10 cellular contexts compared by ENCODE assay signal in the genomic region with DNA sequence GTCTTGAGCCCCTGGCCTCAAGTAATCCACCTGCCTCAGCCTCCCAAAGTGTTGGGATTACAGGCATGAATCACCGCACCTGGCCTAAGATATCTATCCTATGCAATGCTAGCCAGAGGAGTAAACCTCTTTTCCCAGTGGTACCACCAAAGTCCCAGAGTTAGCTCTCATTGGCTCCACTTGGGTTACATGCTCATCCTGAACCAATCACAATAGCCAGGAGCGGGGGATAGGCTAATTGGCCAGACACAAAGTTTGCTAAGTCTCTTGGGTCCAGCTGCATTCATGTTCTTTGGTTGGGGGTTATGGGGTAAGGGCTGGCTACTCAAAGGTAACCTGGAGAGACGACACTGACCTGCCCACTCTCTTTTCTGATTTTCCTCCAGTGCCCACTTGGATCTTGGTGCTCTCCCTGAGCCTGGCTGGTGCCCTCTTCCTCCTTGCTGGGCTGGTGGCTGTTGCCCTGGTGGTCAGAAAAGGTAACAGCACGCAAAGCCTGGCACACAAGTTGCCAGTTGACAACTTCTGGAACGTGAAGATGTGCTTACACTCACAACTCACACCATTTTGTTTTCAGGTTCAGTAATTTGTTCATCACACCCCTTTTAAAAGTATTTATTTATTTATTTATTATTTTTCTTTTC. TPM values are rescaled to one million over a fixed set of nuclear protein-coding genes. Genes with fewer than 3 reads are reported as not detected.
A peak's percentile ranks its signal among the peaks of the same experiment; 100 is the strongest.
DNase-seq lines count a peak whose midpoint lies in the region; ATAC-seq and TF ChIP-seq lines count a peak whose summit lies in the region.
"Had no signal": no experiment of that assay in that cellular context is flagged by ENCODE, and none has a peak within 500 bp of the region (broad histone marks: within the 10 kb centered on the region; RNA-seq: fewer than 3 reads in every experiment).

No MANE protein-coding gene starts in this region.

- no peaks in the 10 kb centered on the region for H3K9me2 ChIP-seq in OCI-LY7 (ENCODE audit: insufficient read depth, low read length)

- intact Hi-C loops in MCF 10A (cut with micrococcal nuclease): no loop called here
- intact Hi-C loops in breast epithelium (cut with DNase I; ENCODE audit: low total_unique reads): no loop called here
- intact Hi-C loops in OCI-LY7 (cut with micrococcal nuclease; ENCODE audit: unreplicated experiment): no loop called here
- intact Hi-C loops in esophagus squamous epithelium (cut with DNase I): no loop called here
- intact Hi-C loops in stomach (cut with DNase I; ENCODE audit: low total_unique reads): no loop called here

- TF ChIP-seq POLR2A in breast epithelium (IDR thresholded peaks at IDR 0.05) (no peak), esophagus squamous epithelium (IDR thresholded peaks at IDR 0.05) (no peak), stomach (IDR thresholded peaks at IDR 0.05) (no peak)

- no peaks in the 10 kb centered on the region for H3K27me3 ChIP-seq in breast epithelium
- H3K27me3 ChIP-seq in esophagus squamous epithelium: no peaks in the 10 kb centered on the region
- H3K27me3 ChIP-seq in thoracic aorta (replicated peaks; ENCODE audit: insufficient read depth): no peaks in the 10 kb centered on the region
- no peaks in the 10 kb centered on the region for H3K27me3 ChIP-seq in stomach

- H2AFZ ChIP-seq in OCI-LY7 (ENCODE audit: low read length): no peak overlapping the region

- no peaks in the 10 kb centered on the region for H3K4me1 Mint-ChIP-seq in MCF 10A (ENCODE audit: insufficient read depth, unreplicated experiment)

- ATAC-seq in thoracic aorta (ENCODE audit: insufficient number of reproducible peaks, low FRiP score, low read depth): no peak
- no peak for ATAC-seq in HG03045 (IDR thresholded peaks at IDR 0.05; ENCODE audit: unreplicated experiment)

- H3K4me1 ChIP-seq in breast epithelium (no peaks in the 10 kb centered on the region), OCI-LY7 (ENCODE audit: insufficient read depth, low read length, poor library complexity, severe bottlenecking) (peaks cover 5% of the 10 kb centered on the region), esophagus squamous epithelium (no peaks in the 10 kb centered on the region), thoracic aorta (ENCODE audit: control insufficient read depth in 1 of 2, low read depth in 2 of 2) (no peaks in the 10 kb centered on the region), stomach (no peaks in the 10 kb centered on the region)

- TF ChIP-seq CTCF in MCF 10A (IDR thresholded peaks at IDR 0.05; ENCODE audit: unreplicated experiment) (peak; percentile 27), breast epithelium (IDR thresholded peaks at IDR 0.05) (peak in 1 of 3 donors; percentile 24), OCI-LY7 (conservative IDR thresholded peaks at IDR 0.05; ENCODE audit: low read length) (peak; percentile 76), esophagus squamous epithelium (IDR thresholded peaks at IDR 0.05) (peak in 5 of 6 experiments; percentile 22 to 57 (median 41)), thoracic aorta (IDR thresholded peaks at IDR 0.05) (peak; percentile 42), stomach (IDR thresholded peaks at IDR 0.05) (peak in 2 of 7 experiments; percentile 51 to 56)

- POLR2A ChIA-PET in MCF 10A (lab: Yijun Ruan, JAX): interaction anchor here (1.2 to 2.5 kb wide), 2 partner anchors 20 kb away, joined by 4 to 9 read pairs; a partner anchor contains a TSS
- POLR2A ChIA-PET in OCI-LY7 (lab: Charles Lee): interaction anchor here (0.6 kb wide), 1 partner anchor 71 kb away, joined by 6 read pairs; no protein-coding TSS in a partner anchor

- no peak overlapping the region for H3K4me2 ChIP-seq in OCI-LY7 (ENCODE audit: low read length)

- BruUV-seq in MCF 10A (replicated peaks; lab: Mats Ljungman, UMichigan): no TSS peak
- BruUV-seq in OCI-LY7 (replicated peaks; lab: Mats Ljungman, UMichigan): no TSS peak

- H3K27ac ChIP-seq in breast epithelium: no peak overlapping the region
- H3K27ac ChIP-seq in OCI-LY7 (ENCODE audit: low read depth, low read length, poor library complexity, severe bottlenecking): no peak overlapping the region
- no peak overlapping the region for H3K27ac ChIP-seq in esophagus squamous epithelium
- H3K27ac ChIP-seq in thoracic aorta: no peak overlapping the region
- no peak overlapping the region for H3K27ac ChIP-seq in stomach
- H3K27ac ChIP-seq: skin epidermis had no signal

- H3K4me3 Mint-ChIP-seq in MCF 10A (ENCODE audit: unreplicated experiment): no peak overlapping the region
- H3K4me3 Mint-ChIP-seq: central memory CD8-positive, alpha-beta T cell had no signal

- 64 to 71% methylated on average over 4 to 5 of the region's 5 CpGs for WGBS in esophagus squamous epithelium, 2 donors
- WGBS in stomach, 5 donors: 63 to 80% (median 72%) methylated on average over 5 of the region's 5 CpGs

- H3K27me3 Mint-ChIP-seq in MCF 10A (ENCODE audit: insufficient read depth, unreplicated experiment): no peaks in the 10 kb centered on the region
- H3K27me3 Mint-ChIP-seq: central memory CD8-positive, alpha-beta T cell had no signal

- no peaks in the 10 kb centered on the region for H3K36me3 ChIP-seq in breast epithelium
- no peaks in the 10 kb centered on the region for H3K36me3 ChIP-seq in OCI-LY7 (ENCODE audit: insufficient read depth, low read length)
- no peaks in the 10 kb centered on the region for H3K36me3 ChIP-seq in esophagus squamous epithelium
- H3K36me3 ChIP-seq in thoracic aorta: no peaks in the 10 kb centered on the region
- no peaks in the 10 kb centered on the region for H3K36me3 ChIP-seq in stomach

- no peaks in the 10 kb centered on the region for H3K9me3 Mint-ChIP-seq in MCF 10A (ENCODE audit: unreplicated experiment)
- H3K9me3 Mint-ChIP-seq: central memory CD8-positive, alpha-beta T cell had no signal

- DNase-seq in MCF 10A (ENCODE audit: unreplicated experiment) (peak; percentile 38), breast epithelium (ENCODE audit: low spot score in 2 of 2) (no peak), OCI-LY7 (ENCODE audit: low spot score) (peak; percentile 58), esophagus squamous epithelium (lab: John Stamatoyannopoulos, UW) (no peak), thoracic aorta (ENCODE audit: low spot score) (no peak), stomach (no peak), NCI-H187 treated with DMSO at 0.1 percent for 48 hours (lab: John Stamatoyannopoulos, UW) (no peak)

- no peaks in the 10 kb centered on the region for H3K36me3 Mint-ChIP-seq in MCF 10A (ENCODE audit: insufficient read depth, unreplicated experiment)

- no peak overlapping the region for H3K27ac Mint-ChIP-seq in MCF 10A (ENCODE audit: low read depth, unreplicated experiment)

- H4K20me1 ChIP-seq in OCI-LY7 (ENCODE audit: insufficient read depth, low read length): no peaks in the 10 kb centered on the region

- H3K9me3 ChIP-seq in breast epithelium (no peaks in the 10 kb centered on the region), OCI-LY7 (ENCODE audit: low read length) (no peaks in the 10 kb centered on the region), esophagus squamous epithelium (no peaks in the 10 kb centered on the region), thoracic aorta (no peaks in the 10 kb centered on the region), stomach (no peaks in the 10 kb centered on the region)

- TF ChIP-seq EP300 in stomach (IDR thresholded peaks at IDR 0.05): no peak

- H3K4me3 ChIP-seq in breast epithelium (no peak overlapping the region), OCI-LY7 (ENCODE audit: low read depth, low read length, poor library complexity, severe bottlenecking) (no peak overlapping the region), esophagus squamous epithelium (no peak overlapping the region), thoracic aorta (no peak overlapping the region), stomach (no peak overlapping the region)
- H3K4me3 ChIP-seq: skin epidermis had no signal

- CTCF ChIA-PET in MCF 10A (lab: Yijun Ruan, JAX) (interaction anchor here (0.6 to 6.3 kb wide), 2 partner anchors 9 to 13 kb away, joined by 3 to 68 read pairs; no protein-coding TSS in a partner anchor), OCI-LY7 (lab: Charles Lee; ENCODE audit: unreplicated experiment) (no interaction called here)

- H3K79me2 ChIP-seq in OCI-LY7 (ENCODE audit: insufficient read depth, low read depth, low read length): no peaks in the 10 kb centered on the region

RNA-seq across cellular contexts. Expression of a gene that starts 7.8 kb away (rescaled TPM):
- total RNA-seq in MCF 10A (2022) (0.30 and 0.49 TPM in 2 replicates), breast epithelium (1 to 10 TPM; 1.3 to 2.7 (median 2.0) TPM), OCI-LY7 (2022) (4.9 and 7.5 TPM in 2 replicates), esophagus squamous epithelium (1 to 10 TPM in 1 of 4 donors, under 1 TPM in 1, not detected in 2; 0.38 to 1.3 TPM), thoracic aorta (1 to 10 TPM; 2.4 to 3.5 TPM), stomach (1 to 10 TPM in 2 of 5 donors, not detected in 3; 1.8 to 2.2 TPM)
- 4.2 and 5.2 TPM in 2 replicates for total RNA-seq in OCI-LY7 (2014; rRNA removed; shearing (Covaris generic))
- 1 to 10 TPM in 1 of 3 donors, under 1 TPM in 2; 0.92 to 1.2 (median 1.00) TPM for polyA plus RNA-seq in stomach

RNA-seq across cellular contexts. Expression of a gene that starts 15.4 kb away (rescaled TPM):
- total RNA-seq in MCF 10A (2022) (49.5 and 51.7 TPM in 2 replicates), breast epithelium (10 to 100 TPM; 11.6 to 17.3 (median 17.0) TPM), OCI-LY7 (2022) (107 and 108 TPM in 2 replicates), esophagus squamous epithelium (10 to 100 TPM; 21.4 to 35.4 (median 28.5) TPM), thoracic aorta (10 to 100 TPM; 18.5 to 21.2 TPM), stomach (10 to 100 TPM in 4 of 5 donors, 1 to 10 TPM in 1; 5.2 to 21.0 (median 15.6) TPM)
- 35.1 and 41.2 TPM in 2 replicates for total RNA-seq in OCI-LY7 (2014; rRNA removed; shearing (Covaris generic))
- polyA plus RNA-seq in stomach: 10 to 100 TPM; 15.1 to 19.2 (median 18.2) TPM

RNA-seq across cellular contexts. Expression of a gene that starts 20.0 kb away (rescaled TPM):
- total RNA-seq in MCF 10A (2022) (16.5 and 23.2 TPM in 2 replicates), breast epithelium (10 to 100 TPM; 27.2 to 51.2 (median 42.4) TPM), OCI-LY7 (2022) (13.2 and 13.7 TPM in 2 replicates), esophagus squamous epithelium (10 to 100 TPM; 14.7 to 30.3 (median 24.1) TPM), thoracic aorta (10 to 100 TPM; 19.4 to 22.4 TPM), stomach (10 to 100 TPM in 4 of 5 donors, under 1 TPM in 1; 0.58 to 45.2 (median 20.4) TPM)
- 20.8 and 22.5 TPM in 2 replicates for total RNA-seq in OCI-LY7 (2014; rRNA removed; shearing (Covaris generic))
- 10 to 100 TPM; 17.9 to 24.5 (median 21.9) TPM for polyA plus RNA-seq in stomach

Comparison
In these comparisons a context has a peak if more than half of its experiments do, and no peak if none do; other contexts are left out.
1. DNase-seq: peak in MCF 10A (single experiment) and OCI-LY7 (single experiment); none in breast epithelium (0 of 2), esophagus squamous epithelium (single experiment), thoracic aorta (single experiment), stomach (single experiment) and NCI-H187 treated with DMSO at 0.1 percent for 48 hours (single experiment).